Comparison of ENCODE assay signal across 8 cellular contexts in genomic region chr12:56688129-56688845, GRCh38. TPM values are rescaled to one million over a fixed set of nuclear protein-coding genes. Genes with fewer than 3 reads are reported as not detected.
DNase-seq lines count a peak whose midpoint lies in the region; ATAC-seq and TF ChIP-seq lines count a peak whose summit lies in the region.

TSS of gene PTGES3 (minus strand) at chr12:56688284. CDS start at chr12:56687999, 285 bp downstream.

- intact Hi-C loops in T-helper 2 cell treated with Interferon-gamma antibody and Interleukin-4, amounts not matched to agents 100 ng/mL and 5 ng/mL, for 36 hours (cut with micrococcal nuclease): loop anchor here (1.0 to 5.0 kb wide), 10 partner anchors 37 to 1064 kb away; partner anchors contain the start of genes BLOC1S1, CDK4, DDIT3 and MBD6
- intact Hi-C loops in right cardiac atrium (cut with DNase I) (loop anchor here in 2 of 4 donors (2.0 to 5.0 kb wide), 2 partner anchors 34 to 37 kb away; partner anchors contain the start of gene NACA (in 1 of the 2)), vagina (cut with DNase I) (loop anchor here (5.0 kb wide), 1 partner anchor 46 kb away; no protein-coding TSS in a partner anchor)

- H3K27ac ChIP-seq in right cardiac atrium (ENCODE audit: low read length) (peak within 1 kb of the TSS; percentile 98), vagina (peak within 1 kb of the TSS; percentile 100)

- H3K27me3 ChIP-seq in right cardiac atrium (ENCODE audit: control insufficient read depth, insufficient read depth) (no peaks in the 10 kb centered on the region), vagina (no peaks in the 10 kb centered on the region)

- no peaks in the 10 kb centered on the region for H3K36me3 ChIP-seq in vagina

- under 1% methylated on average over 64 of the region's 64 CpGs for whole genome bisulfite sequencing in right cardiac atrium

- peak within 1 kb of the TSS; percentile 59 for H3K4me3 ChIP-seq in right cardiac atrium (ENCODE audit: low read length)
- peak within 1 kb of the TSS; percentile 83 to 94 for H3K4me3 ChIP-seq in vagina

- peak; percentile 74 to 96 for TF ChIP-seq POLR2A in vagina (IDR thresholded peaks at IDR 0.05)

- H3K9me3 ChIP-seq in right cardiac atrium (ENCODE audit: control insufficient read depth, low read length) (no peaks in the 10 kb centered on the region), vagina (no peaks in the 10 kb centered on the region)

- peak; percentile 96 for DNase-seq in NCI-H187 treated with DMSO at 0.1 percent for 48 hours (lab: John Stamatoyannopoulos, UW)
- peak; percentile 80 to 99 (median 94) for DNase-seq in anterior cingulate cortex (lab: John Stamatoyannopoulos, UW)
- peak; percentile 98 to 99 (median 99) for DNase-seq in right cardiac atrium
- peak; percentile 94 for DNase-seq in putamen (ENCODE audit: low spot score)
- DNase-seq in vagina (ENCODE audit: extremely low spot score in 2 of 2): peak; percentile 97 to 99

- peak in 1 of 3 experiments; percentile 46 for TF ChIP-seq CTCF in vagina (IDR thresholded peaks at IDR 0.05)

- ATAC-seq in GM18499 (IDR thresholded peaks at IDR 0.05; ENCODE audit: insufficient read depth, unreplicated experiment): peak; percentile 33
- peak; percentile 56 for ATAC-seq in HG02943 (IDR thresholded peaks at IDR 0.05; ENCODE audit: low read depth, unreplicated experiment)
- ATAC-seq in right cardiac atrium: peak; percentile 95

- H3K4me1 ChIP-seq in right cardiac atrium (ENCODE audit: control insufficient read depth, insufficient read depth, low read length) (no peaks in the 10 kb centered on the region), vagina (peaks cover 42% of the 10 kb centered on the region)

RNA-seq across cellular contexts. Expression of gene PTGES3, which starts in this region (rescaled TPM):
- 251 and 260 TPM in 2 replicates for total RNA-seq in T-helper 2 cell treated with Interferon-gamma antibody and Interleukin-4, amounts not matched to agents 100 ng/mL and 5 ng/mL, for 36 hours
- total RNA-seq in right cardiac atrium (100 to 1,000 TPM; 127 to 176 (median 150) TPM), vagina (81.0 TPM)
- 116 TPM for polyA plus RNA-seq in right cardiac atrium

Comparison
In these comparisons a context has a peak if more than half of its experiments do, and no peak if none do; other contexts are left out.
1. Peak in every context shown above with its lines: DNase-seq, ATAC-seq, H3K4me3 ChIP-seq and H3K27ac ChIP-seq.
2. ATAC-seq: peak in every context shown above with its lines; median percentile 95 in right cardiac atrium; 56 in HG02943; 33 in GM18499.